ENCODE assay signal across 16 cellular contexts in genomic region chr10:111107023-111107422, GRCh38. TPM values are rescaled to one million over a fixed set of nuclear protein-coding genes. Genes with fewer than 3 reads are reported as not detected.
DNase-seq lines count a peak whose midpoint lies in the region; ATAC-seq and TF ChIP-seq lines count a peak whose summit lies in the region.
"Had no signal": no experiment of that assay in that cellular context is flagged by ENCODE, and none has a peak within 500 bp of the region (broad histone marks: within the 10 kb centered on the region; RNA-seq: fewer than 3 reads in every experiment).

No MANE protein-coding gene starts in this region.

- WGBS in body of pancreas, 2 donors = 6 to 35% methylated on average over 3 to 4 of the region's 4 CpGs
- WGBS in thyroid gland, 2 donors = 42 to 71% methylated on average over 2 to 4 of the region's 4 CpGs

- ATAC-seq in HCT116 (peak; percentile 60), body of pancreas (peak; percentile 94), left lobe of liver (peak; percentile 33), HG03196 (IDR thresholded peaks at IDR 0.05; ENCODE audit: unreplicated experiment) (no peak)

- BruUV-seq in HCT116 (replicated peaks; lab: Mats Ljungman, UMichigan) = no TSS peak

- H3K4me2 ChIP-seq in HCT116 (ENCODE audit: low read length) = no peak overlapping the region
- H3K4me2 ChIP-seq: BLaER1 treated with 17β-estradiol and CSF1 and Interleukin-3, amounts not matched to agents 10 nM and 100 nM; KMS-11 had no signal

- H3K36me3 ChIP-seq in HCT116 (ENCODE audit: control insufficient read depth in 1 of 2, insufficient read depth in 2 of 2, low read length in 2 of 2) (no peaks in the 10 kb centered on the region), body of pancreas (replicated peaks in 1 of 2; ENCODE audit: insufficient read depth in 1 of 2, low read depth in 2 of 2) (no peaks in the 10 kb centered on the region), thyroid gland (no peaks in the 10 kb centered on the region)
- H3K36me3 ChIP-seq: BLaER1 treated with 17β-estradiol and CSF1 and Interleukin-3, amounts not matched to agents 10 nM and 100 nM had no signal

- no peak overlapping the region for H3K9ac ChIP-seq in HCT116 (ENCODE audit: low read length)
- H3K9ac ChIP-seq: BLaER1 treated with 17β-estradiol and CSF1 and Interleukin-3, amounts not matched to agents 10 nM and 100 nM; KMS-11 had no signal

- no peaks in the 10 kb centered on the region for H3K4me1 ChIP-seq in HCT116 (ENCODE audit: control insufficient read depth in 1 of 2, insufficient read depth in 2 of 2, low read length in 2 of 2)
- peaks cover 65% of the 10 kb centered on the region for H3K4me1 ChIP-seq in body of pancreas
- H3K4me1 ChIP-seq in thyroid gland = no peaks in the 10 kb centered on the region
- H3K4me1 ChIP-seq: BLaER1 treated with 17β-estradiol and CSF1 and Interleukin-3, amounts not matched to agents 10 nM and 100 nM had no signal

- TF ChIP-seq CTCF in HCT116 (IDR thresholded peaks at IDR 0.05 in 2 of 3, conservative IDR thresholded peaks at IDR 0.05 in 1 of 3; ENCODE audit: borderline replicate concordance in 1 of 3, insufficient read depth in 1 of 3, low read depth in 2 of 3, low read length in 2 of 3) (peak; percentile 11 to 31 (median 19); a peak in 2 of 6 replicates), body of pancreas (IDR thresholded peaks at IDR 0.05) (peak; percentile 23 to 79 (median 58)), thyroid gland (IDR thresholded peaks at IDR 0.05) (no peak)

- no peaks in the 10 kb centered on the region for H3K9me3 ChIP-seq in HCT116 (ENCODE audit: control insufficient read depth in 1 of 2, insufficient read depth in 1 of 2, low read depth in 1 of 2, low read length in 2 of 2)
- H3K9me3 ChIP-seq in body of pancreas = no peaks in the 10 kb centered on the region
- H3K9me3 ChIP-seq in thyroid gland = no peaks in the 10 kb centered on the region
- H3K9me3 ChIP-seq: BLaER1 treated with 17β-estradiol and CSF1 and Interleukin-3, amounts not matched to agents 10 nM and 100 nM had no signal

- H3K79me2 ChIP-seq in HCT116 (ENCODE audit: insufficient read depth, low read length) = no peaks in the 10 kb centered on the region

- TF ChIP-seq RAD21 in HCT116 (IDR thresholded peaks at IDR 0.05; ENCODE audit: low read depth) = peak; percentile 30; the same call in 1 of the 2 replicates

- no peaks in the 10 kb centered on the region for H3K9me2 ChIP-seq in HCT116 (ENCODE audit: insufficient read depth)

- H3K27ac ChIP-seq in HCT116 (ENCODE audit: low read depth, low read length) = no peak overlapping the region
- H3K27ac ChIP-seq in body of pancreas = peak overlapping the region; percentile 54 to 82 (median 76)
- no peak overlapping the region for H3K27ac ChIP-seq in thyroid gland
- H3K27ac ChIP-seq: BLaER1 treated with 17β-estradiol and CSF1 and Interleukin-3, amounts not matched to agents 10 nM and 100 nM; HL-60; KMS-11 had no signal

- H4K20me1 ChIP-seq in HCT116 (ENCODE audit: insufficient read depth) = no peaks in the 10 kb centered on the region
- H4K20me1 ChIP-seq: BLaER1 treated with 17β-estradiol and CSF1 and Interleukin-3, amounts not matched to agents 10 nM and 100 nM had no signal

- POLR2A ChIA-PET in HCT116 (lab: Charles Lee) = no interaction called here
- POLR2A ChIA-PET in HEK293T (lab: Yijun Ruan, JAX) = no interaction called here

- CTCF ChIA-PET in HCT116 (lab: Charles Lee) = no interaction called here
- CTCF ChIA-PET in HEK293T (lab: Yijun Ruan, JAX) = no interaction called here

- 0 out of 2 replicates have a peak, but pooled peaks cover 8% of the 10 kb centered on the region for H3K27me3 ChIP-seq in HCT116 (ENCODE audit: insufficient read depth, low read length)
- H3K27me3 ChIP-seq in body of pancreas = no peaks in the 10 kb centered on the region
- no peaks in the 10 kb centered on the region for H3K27me3 ChIP-seq in thyroid gland
- H3K27me3 ChIP-seq: BLaER1 treated with 17β-estradiol and CSF1 and Interleukin-3, amounts not matched to agents 10 nM and 100 nM had no signal

- no peak for DNase-seq in HCT116 (ENCODE audit: low read depth, low spot score)
- DNase-seq in body of pancreas = peak; percentile 91 to 97 (median 94)
- peak; percentile 53 for DNase-seq in left lobe of liver (ENCODE audit: low spot score)
- DNase-seq in thyroid gland = peak; percentile 12 to 21
- DNase-seq in Ammon's horn (ENCODE audit: low spot score) = no peak
- no peak for DNase-seq in HEK293T (ENCODE audit: extremely low spot score)
- DNase-seq: DMS 273 treated with DMSO at 0.1 percent for 48 hours, NCI-H1092 treated with DMSO at 0.1 percent for 48 hours, NCI-H1694 treated with DMSO at 0.1 percent for 48 hours, NCI-H774, SHP77 treated with DMSO at 0.1 percent for 48 hours had no signal

- TF ChIP-seq POLR2A in HCT116 (IDR thresholded peaks at IDR 0.05; ENCODE audit: borderline replicate concordance, extremely low read depth, insufficient read depth, insufficient read length) (no peak), body of pancreas (IDR thresholded peaks at IDR 0.05) (no peak), thyroid gland (IDR thresholded peaks at IDR 0.05) (no peak)

- intact Hi-C loops in HCT116 (cut with micrococcal nuclease) (no loop called here), body of pancreas (cut with DNase I) (no loop called here), thyroid gland (cut with DNase I) (no loop called here)

- H3K4me3 ChIP-seq in HCT116 (replicated peaks in 1 of 2; ENCODE audit: low read depth in 1 of 2, low read length in 2 of 2) = no peak overlapping the region
- no peak overlapping the region for H3K4me3 ChIP-seq in body of pancreas
- no peak overlapping the region for H3K4me3 ChIP-seq in thyroid gland (replicated peaks in 1 of 3)
- H3K4me3 ChIP-seq: BLaER1 treated with 17β-estradiol and CSF1 and Interleukin-3, amounts not matched to agents 10 nM and 100 nM had no signal

- RAD21 ChIA-PET in HCT116 (lab: Charles Lee; ENCODE audit: low non-redundant PET in 1 of 2, low total read pairs in 2 of 2, uncharacterized antibody in 2 of 2, unreplicated experiment in 2 of 2) = no interaction called here

- H2AFZ ChIP-seq in HCT116 (ENCODE audit: low read depth, low read length, poor library complexity, severe bottlenecking) = no peak overlapping the region

TF ChIP-seq in HCT116, 20 proteins besides CTCF, POLR2A, EP300 and RAD21:
- TF ChIP-seq ZFX (IDR thresholded peaks at IDR 0.05) (no peak), TCF7L2 (IDR thresholded peaks at IDR 0.05; ENCODE audit: borderline replicate concordance, extremely low read depth, insufficient read depth, insufficient read length) (no peak), JUND (IDR thresholded peaks at IDR 0.05) (no peak), SP1 (IDR thresholded peaks at IDR 0.05; ENCODE audit: low read depth) (no peak), CBX3 (IDR thresholded peaks at IDR 0.05; ENCODE audit: low read depth) (no peak), EZH2 (IDR thresholded peaks at IDR 0.05) (no peak), ATF3 (IDR thresholded peaks at IDR 0.05) (no peak), CEBPB (IDR thresholded peaks at IDR 0.05; ENCODE audit: low read depth) (no peak)

TF ChIP-seq in HEK293T, 16 proteins besides CTCF, POLR2A, EP300 and RAD21:
- no peak for TF ChIP-seq PKNOX1 (IDR thresholded peaks at IDR 0.05)

RNA-seq across cellular contexts. Expression of gene ADRA2A, which starts 30.2 kb away (rescaled TPM):
- 0.15 TPM for total RNA-seq in HCT116 (2021; ENCODE audit: unreplicated experiment)
- polyA plus RNA-seq in HCT116 (2012) = 0.01 TPM in 1 of 2 replicates, not detected in the other
- total RNA-seq in body of pancreas = 100 to 1,000 TPM in 1 of 2 donors, 10 to 100 TPM in 1; 25.4 to 115 TPM
- total RNA-seq in left lobe of liver = 0.53 TPM
- 1 to 10 TPM; 1.0 to 9.1 (median 3.5) TPM for total RNA-seq in thyroid gland
- total RNA-seq: MCF 10A had no signal

Comparison
In these comparisons a context has a peak if more than half of its experiments do, and no peak if none do; other contexts are left out.
1. DNase-seq: peak in body of pancreas (4 of 4), left lobe of liver (single experiment) and thyroid gland (2 of 2); none in HCT116 (single experiment), Ammon's horn (single experiment) and HEK293T (single experiment).
2. H3K27ac ChIP-seq: peak in body of pancreas (4 of 4); none in HCT116 (single experiment) and thyroid gland (0 of 3).
3. CTCF ChIP-seq: peak in HCT116 (3 of 3) and body of pancreas (7 of 7); none in thyroid gland (0 of 6).